ENCODE assay signal across 1 cellular context in genomic region chr16:2980227-2981176, GRCh38.
TF ChIP-seq lines count a peak whose summit lies in the region.

TSS of gene PKMYT1 (minus strand) at chr16:2980446. CDS start at chr16:2979657, 789 bp downstream.

TF ChIP-seq in HepG2, 621 proteins besides CTCF, POLR2A, EP300 and RAD21 (continued from another document and continues in another):
- TF ChIP-seq MNT (IDR thresholded peaks at IDR 0.05) (peak; percentile 40; the same call in 1 of the 2 replicates), NR2F6 (IDR thresholded peaks at IDR 0.05) (no peak; the same call in 1 of the 2 replicates), NR2F6 (CRISPR knock-in tag; IDR thresholded peaks at IDR 0.05) (no peak; the same call in 1 of the 2 replicates), GFI1 (CRISPR knock-in tag; IDR thresholded peaks at IDR 0.05; ENCODE audit: borderline replicate concordance) (peak; percentile 79; the same call in 1 of the 2 replicates), CEBPG (CRISPR knock-in tag; IDR thresholded peaks at IDR 0.05) (no peak), GABPB1 (CRISPR knock-in tag; IDR thresholded peaks at IDR 0.05) (0 out of 2 replicates have a peak, but pooled peaks have one; percentile 47), PRPF4 (IDR thresholded peaks at IDR 0.05; ENCODE audit: low read depth, low read length, poor library complexity, severe bottlenecking) (no peak), SOX13 (IDR thresholded peaks at IDR 0.05) (no peak), SOX13 (CRISPR knock-in tag; conservative IDR thresholded peaks at IDR 0.05 in 1 of 2, IDR thresholded peaks at IDR 0.05 in 1 of 2) (no peak), ZNF709 (CRISPR knock-in tag; IDR thresholded peaks at IDR 0.05) (peak; percentile 48; the same call in 1 of the 2 replicates), ZSCAN30 (CRISPR knock-in tag; IDR thresholded peaks at IDR 0.05) (0 out of 2 replicates have a peak, but pooled peaks have one; percentile 83), NCOA2 (CRISPR knock-in tag; IDR thresholded peaks at IDR 0.05) (no peak; the same call in 1 of the 2 replicates), SRSF4 (IDR thresholded peaks at IDR 0.05; ENCODE audit: low read depth, low read length, poor library complexity, severe bottlenecking) (peak; percentile 27), ZBTB14 (CRISPR knock-in tag; IDR thresholded peaks at IDR 0.05) (peak; percentile 96), MTF1 (CRISPR knock-in tag; IDR thresholded peaks at IDR 0.05) (0 out of 2 replicates have a peak, but pooled peaks have one; percentile 17), MATR3 (CRISPR knock-in tag; IDR thresholded peaks at IDR 0.05) (no peak), RNF2 (conservative IDR thresholded peaks at IDR 0.05; ENCODE audit: low read depth) (0 out of 2 replicates have a peak, but pooled peaks have one; percentile 23), ZNF598 (CRISPR knock-in tag; IDR thresholded peaks at IDR 0.05; ENCODE audit: borderline replicate concordance) (peak; percentile 73; the same call in 1 of the 2 replicates), PTBP1 (IDR thresholded peaks at IDR 0.05; ENCODE audit: low read depth, low read length, poor library complexity, severe bottlenecking) (peak; percentile 87), HNRNPK (IDR thresholded peaks at IDR 0.05; ENCODE audit: low read depth, low read length, poor library complexity, severe bottlenecking) (peak; percentile 26), SKIL (CRISPR knock-in tag; IDR thresholded peaks at IDR 0.05; ENCODE audit: borderline replicate concordance) (no peak), ZBTB37 (CRISPR knock-in tag; IDR thresholded peaks at IDR 0.05) (no peak), UBTF (CRISPR knock-in tag; IDR thresholded peaks at IDR 0.05) (peak; percentile 57; the same call in 1 of the 2 replicates)
- TF ChIP-seq, protein P1, sequence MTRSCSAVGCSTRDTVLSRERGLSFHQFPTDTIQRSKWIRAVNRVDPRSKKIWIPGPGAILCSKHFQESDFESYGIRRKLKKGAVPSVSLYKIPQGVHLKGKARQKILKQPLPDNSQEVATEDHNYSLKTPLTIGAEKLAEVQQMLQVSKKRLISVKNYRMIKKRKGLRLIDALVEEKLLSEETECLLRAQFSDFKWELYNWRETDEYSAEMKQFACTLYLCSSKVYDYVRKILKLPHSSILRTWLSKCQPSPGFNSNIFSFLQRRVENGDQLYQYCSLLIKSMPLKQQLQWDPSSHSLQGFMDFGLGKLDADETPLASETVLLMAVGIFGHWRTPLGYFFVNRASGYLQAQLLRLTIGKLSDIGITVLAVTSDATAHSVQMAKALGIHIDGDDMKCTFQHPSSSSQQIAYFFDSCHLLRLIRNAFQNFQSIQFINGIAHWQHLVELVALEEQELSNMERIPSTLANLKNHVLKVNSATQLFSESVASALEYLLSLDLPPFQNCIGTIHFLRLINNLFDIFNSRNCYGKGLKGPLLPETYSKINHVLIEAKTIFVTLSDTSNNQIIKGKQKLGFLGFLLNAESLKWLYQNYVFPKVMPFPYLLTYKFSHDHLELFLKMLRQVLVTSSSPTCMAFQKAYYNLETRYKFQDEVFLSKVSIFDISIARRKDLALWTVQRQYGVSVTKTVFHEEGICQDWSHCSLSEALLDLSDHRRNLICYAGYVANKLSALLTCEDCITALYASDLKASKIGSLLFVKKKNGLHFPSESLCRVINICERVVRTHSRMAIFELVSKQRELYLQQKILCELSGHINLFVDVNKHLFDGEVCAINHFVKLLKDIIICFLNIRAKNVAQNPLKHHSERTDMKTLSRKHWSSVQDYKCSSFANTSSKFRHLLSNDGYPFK (CRISPR knock-in tag; IDR thresholded peaks at IDR 0.05; ENCODE audit: borderline replicate concordance) = peak; percentile 57; the same call in 1 of the 2 replicates
- TF ChIP-seq, protein P2, sequence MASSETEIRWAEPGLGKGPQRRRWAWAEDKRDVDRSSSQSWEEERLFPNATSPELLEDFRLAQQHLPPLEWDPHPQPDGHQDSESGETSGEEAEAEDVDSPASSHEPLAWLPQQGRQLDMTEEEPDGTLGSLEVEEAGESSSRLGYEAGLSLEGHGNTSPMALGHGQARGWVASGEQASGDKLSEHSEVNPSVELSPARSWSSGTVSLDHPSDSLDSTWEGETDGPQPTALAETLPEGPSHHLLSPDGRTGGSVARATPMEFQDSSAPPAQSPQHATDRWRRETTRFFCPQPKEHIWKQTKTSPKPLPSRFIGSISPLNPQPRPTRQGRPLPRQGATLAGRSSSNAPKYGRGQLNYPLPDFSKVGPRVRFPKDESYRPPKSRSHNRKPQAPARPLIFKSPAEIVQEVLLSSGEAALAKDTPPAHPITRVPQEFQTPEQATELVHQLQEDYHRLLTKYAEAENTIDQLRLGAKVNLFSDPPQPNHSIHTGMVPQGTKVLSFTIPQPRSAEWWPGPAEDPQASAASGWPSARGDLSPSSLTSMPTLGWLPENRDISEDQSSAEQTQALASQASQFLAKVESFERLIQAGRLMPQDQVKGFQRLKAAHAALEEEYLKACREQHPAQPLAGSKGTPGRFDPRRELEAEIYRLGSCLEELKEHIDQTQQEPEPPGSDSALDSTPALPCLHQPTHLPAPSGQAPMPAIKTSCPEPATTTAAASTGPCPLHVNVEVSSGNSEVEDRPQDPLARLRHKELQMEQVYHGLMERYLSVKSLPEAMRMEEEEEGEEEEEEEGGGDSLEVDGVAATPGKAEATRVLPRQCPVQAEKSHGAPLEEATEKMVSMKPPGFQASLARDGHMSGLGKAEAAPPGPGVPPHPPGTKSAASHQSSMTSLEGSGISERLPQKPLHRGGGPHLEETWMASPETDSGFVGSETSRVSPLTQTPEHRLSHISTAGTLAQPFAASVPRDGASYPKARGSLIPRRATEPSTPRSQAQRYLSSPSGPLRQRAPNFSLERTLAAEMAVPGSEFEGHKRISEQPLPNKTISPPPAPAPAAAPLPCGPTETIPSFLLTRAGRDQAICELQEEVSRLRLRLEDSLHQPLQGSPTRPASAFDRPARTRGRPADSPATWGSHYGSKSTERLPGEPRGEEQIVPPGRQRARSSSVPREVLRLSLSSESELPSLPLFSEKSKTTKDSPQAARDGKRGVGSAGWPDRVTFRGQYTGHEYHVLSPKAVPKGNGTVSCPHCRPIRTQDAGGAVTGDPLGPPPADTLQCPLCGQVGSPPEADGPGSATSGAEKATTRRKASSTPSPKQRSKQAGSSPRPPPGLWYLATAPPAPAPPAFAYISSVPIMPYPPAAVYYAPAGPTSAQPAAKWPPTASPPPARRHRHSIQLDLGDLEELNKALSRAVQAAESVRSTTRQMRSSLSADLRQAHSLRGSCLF (CRISPR knock-in tag; IDR thresholded peaks at IDR 0.05; ENCODE audit: borderline replicate concordance) = 0 out of 2 replicates have a peak, but pooled peaks have one; percentile 50
- TF ChIP-seq, protein P3, sequence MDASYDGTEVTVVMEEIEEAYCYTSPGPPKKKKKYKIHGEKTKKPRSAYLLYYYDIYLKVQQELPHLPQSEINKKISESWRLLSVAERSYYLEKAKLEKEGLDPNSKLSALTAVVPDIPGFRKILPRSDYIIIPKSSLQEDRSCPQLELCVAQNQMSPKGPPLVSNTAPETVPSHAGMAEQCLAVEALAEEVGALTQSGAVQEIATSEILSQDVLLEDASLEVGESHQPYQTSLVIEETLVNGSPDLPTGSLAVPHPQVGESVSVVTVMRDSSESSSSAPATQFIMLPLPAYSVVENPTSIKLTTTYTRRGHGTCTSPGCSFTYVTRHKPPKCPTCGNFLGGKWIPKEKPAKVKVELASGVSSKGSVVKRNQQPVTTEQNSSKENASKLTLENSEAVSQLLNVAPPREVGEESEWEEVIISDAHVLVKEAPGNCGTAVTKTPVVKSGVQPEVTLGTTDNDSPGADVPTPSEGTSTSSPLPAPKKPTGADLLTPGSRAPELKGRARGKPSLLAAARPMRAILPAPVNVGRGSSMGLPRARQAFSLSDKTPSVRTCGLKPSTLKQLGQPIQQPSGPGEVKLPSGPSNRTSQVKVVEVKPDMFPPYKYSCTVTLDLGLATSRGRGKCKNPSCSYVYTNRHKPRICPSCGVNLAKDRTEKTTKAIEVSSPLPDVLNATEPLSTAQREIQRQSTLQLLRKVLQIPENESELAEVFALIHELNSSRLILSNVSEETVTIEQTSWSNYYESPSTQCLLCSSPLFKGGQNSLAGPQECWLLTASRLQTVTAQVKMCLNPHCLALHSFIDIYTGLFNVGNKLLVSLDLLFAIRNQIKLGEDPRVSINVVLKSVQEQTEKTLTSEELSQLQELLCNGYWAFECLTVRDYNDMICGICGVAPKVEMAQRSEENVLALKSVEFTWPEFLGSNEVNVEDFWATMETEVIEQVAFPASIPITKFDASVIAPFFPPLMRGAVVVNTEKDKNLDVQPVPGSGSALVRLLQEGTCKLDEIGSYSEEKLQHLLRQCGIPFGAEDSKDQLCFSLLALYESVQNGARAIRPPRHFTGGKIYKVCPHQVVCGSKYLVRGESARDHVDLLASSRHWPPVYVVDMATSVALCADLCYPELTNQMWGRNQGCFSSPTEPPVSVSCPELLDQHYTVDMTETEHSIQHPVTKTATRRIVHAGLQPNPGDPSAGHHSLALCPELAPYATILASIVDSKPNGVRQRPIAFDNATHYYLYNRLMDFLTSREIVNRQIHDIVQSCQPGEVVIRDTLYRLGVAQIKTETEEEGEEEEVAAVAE (CRISPR knock-in tag; IDR thresholded peaks at IDR 0.05; ENCODE audit: borderline replicate concordance) = 0 out of 2 replicates have a peak, but pooled peaks have one; percentile 31
